23 cellular contexts compared by ENCODE assay signal in the genomic region with DNA sequence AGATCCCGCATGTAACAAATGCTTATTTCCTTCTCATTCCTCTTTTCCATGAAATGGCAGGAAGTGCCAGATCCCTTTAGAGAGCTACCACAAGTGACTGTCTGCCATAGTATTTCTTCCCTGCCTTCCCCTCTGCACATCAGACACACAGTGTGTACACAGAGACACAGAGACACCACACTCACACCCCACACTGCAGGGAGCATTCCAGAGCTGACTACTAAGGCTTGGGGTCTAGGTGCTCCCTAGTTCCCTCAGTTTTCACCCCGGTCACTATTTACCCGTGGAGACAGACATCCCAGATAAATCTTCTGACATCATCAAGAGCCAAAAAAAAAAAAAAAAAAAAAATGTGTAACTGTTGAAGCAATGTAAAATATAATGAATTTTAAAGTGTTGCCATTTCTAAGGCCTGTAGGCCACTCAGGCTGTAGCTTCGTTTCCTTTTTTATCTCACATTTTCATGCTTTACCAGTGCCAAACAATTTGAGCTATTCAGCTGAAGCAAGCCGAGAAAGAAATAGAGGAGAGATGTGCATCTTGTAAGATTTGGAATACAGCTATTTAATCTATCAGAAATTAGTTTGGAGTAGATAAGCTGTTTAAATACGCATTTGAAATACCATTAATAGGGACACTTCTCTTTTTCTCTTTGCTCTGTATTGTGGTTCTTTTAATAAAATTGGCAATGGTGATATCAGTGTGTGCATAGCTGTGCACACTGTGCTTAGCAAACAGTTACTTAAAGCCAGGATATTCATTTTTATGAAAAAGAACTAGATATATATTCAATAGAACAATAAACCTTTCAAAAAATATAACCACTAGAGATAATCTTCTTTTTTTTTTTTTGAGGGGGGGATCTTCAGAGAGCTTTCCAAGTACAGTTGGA.
DNase-seq lines count a peak whose midpoint lies in the region; FAIRE-seq and TF ChIP-seq lines count a peak whose summit lies in the region.
"Had no signal": no experiment of that assay in that cellular context is flagged by ENCODE, and none has a peak within 500 bp of the region (broad histone marks: within the 10 kb centered on the region; RNA-seq: fewer than 3 reads in every experiment).

No MANE protein-coding gene starts in this region.

- intact Hi-C loops in dorsolateral prefrontal cortex (cut with DNase I): no loop called here
- intact Hi-C loops in transverse colon (cut with DNase I; ENCODE audit: low total_unique reads): loop anchor here (5.0 kb wide), 1 partner anchor 606 kb away; no protein-coding TSS in a partner anchor

- DNase-seq in DMS53 (lab: John Stamatoyannopoulos, UW): peak; percentile 21
- DNase-seq in DMS53 treated with DMSO at 0.1 percent for 48 hours (lab: John Stamatoyannopoulos, UW; ENCODE audit: unreplicated experiment): no peak
- no peak for DNase-seq in dorsolateral prefrontal cortex
- no peak for DNase-seq in transverse colon
- DNase-seq in HTR-8/SVneo (ENCODE audit: insufficient read length, low spot score): no peak
- no peak for DNase-seq in activated CD8-positive, alpha-beta memory T cell treated with anti-CD3 and anti-CD28 coated beads, Interleukin-2, amount 50 U/mL, for 48 hours
- DNase-seq in hippocampal formation (lab: John Stamatoyannopoulos, UW): no peak
- DNase-seq: activated naive CD4-positive, alpha-beta T cell treated with Interleukin-2 at 50 U/mL for 16 hours; colonic mucosa; HCEC 1CT; kidney; NCI-H1436 treated with DMSO at 0.1 percent for 48 hours; NCI-H748 treated with DMSO at 0.1 percent for 48 hours; OCI-M1; SHP77 treated with DMSO at 0.1 percent for 48 hours; stimulated activated CD4-positive, alpha-beta T cell treated with anti-CD3 and anti-CD28 coated beads, Interleukin-2, amount 100 ng/mL, for 24 hours; stimulated activated naive CD8-positive, alpha-beta T cell treated with anti-CD3 and anti-CD28 coated beads, Interleukin-15, amount 100 ng/mL, for 72 hours had no signal

- no peaks in the 10 kb centered on the region for H3K27me3 ChIP-seq in dorsolateral prefrontal cortex
- H3K27me3 ChIP-seq in transverse colon: no peaks in the 10 kb centered on the region
- H3K27me3 ChIP-seq: ascending aorta, colonic mucosa, hepatocyte, neutrophil had no signal

- in situ Hi-C loops in transverse colon (cut with MboI; ENCODE audit: low pct_ligation_motif_present in 1 of 4, low pct_unique_long_range_greater_than_20kb in 1 of 4, low sequenced_read_pairs in 3 of 4): no loop called here

- no peaks in the 10 kb centered on the region for H3K9me3 ChIP-seq in mesodermal cell (ENCODE audit: control insufficient read depth, low read length)
- no peaks in the 10 kb centered on the region for H3K9me3 ChIP-seq in transverse colon
- H3K9me3 ChIP-seq: ascending aorta, colonic mucosa, neutrophil had no signal

- H3K27ac ChIP-seq in dorsolateral prefrontal cortex (peak overlapping the region in 44 of 59 donors; percentile 6 to 86 (median 56)), mesodermal cell (ENCODE audit: low read depth, low read length, severe bottlenecking) (peak overlapping the region; percentile 51), transverse colon (peak overlapping the region; percentile 3 to 38 (median 18))
- H3K27ac ChIP-seq: ascending aorta, colonic mucosa, hepatocyte, neutrophil had no signal

- WGBS in mesodermal cell (ENCODE audit: insufficient coverage in 2 of 2), 2 experiments: 90% methylated on average over 1 of the region's 6 CpGs; no CpG with 5 or more reads in 1 of the 2 experiments
- 69 to 77% methylated on average over 4 to 6 of the region's 6 CpGs for WGBS in transverse colon (ENCODE audit: low coverage in 1 of 2), 2 donors

- TF ChIP-seq POLR2A in transverse colon (IDR thresholded peaks at IDR 0.05): no peak

- TF ChIP-seq EP300 in transverse colon (IDR thresholded peaks at IDR 0.05; ENCODE audit: low read depth): no peak

- H3K4me1 ChIP-seq in mesodermal cell (ENCODE audit: control insufficient read depth, insufficient read depth, low read length, poor library complexity, severe bottlenecking) (peaks cover 14% of the 10 kb centered on the region), transverse colon (peaks cover 0 to 11% (median 3%) of the 10 kb centered on the region in 4 donors)
- H3K4me1 ChIP-seq: ascending aorta, colonic mucosa had no signal

- TF ChIP-seq CTCF in dorsolateral prefrontal cortex (IDR thresholded peaks at IDR 0.05 in 54 of 56, conservative IDR thresholded peaks at IDR 0.05 in 2 of 56; ENCODE audit: low read depth in 1 of 56, partially characterized antibody in 56 of 56) (no peak), transverse colon (IDR thresholded peaks at IDR 0.05) (no peak)

- H3K36me3 ChIP-seq in mesodermal cell (ENCODE audit: control insufficient read depth, insufficient read depth, low read length) (no peaks in the 10 kb centered on the region), transverse colon (no peaks in the 10 kb centered on the region)
- H3K36me3 ChIP-seq: ascending aorta, colonic mucosa, neutrophil had no signal

- no peak for FAIRE-seq in HTR-8/SVneo (lab: Jason Lieb, UNC)
- FAIRE-seq: A204.1, G401.6, kidney had no signal

- H3K4me3 ChIP-seq in dorsolateral prefrontal cortex: peak overlapping the region in 9 of 59 donors; percentile 0 to 25 (median 18)
- H3K4me3 ChIP-seq in mesodermal cell (ENCODE audit: extremely low read depth, insufficient read depth, low read length, poor library complexity, severe bottlenecking): no peak overlapping the region
- H3K4me3 ChIP-seq in transverse colon: no peak overlapping the region
- H3K4me3 ChIP-seq: ascending aorta, colonic mucosa, hepatocyte had no signal
